ENCODE assay signal across 8 cellular contexts in the genomic region with DNA sequence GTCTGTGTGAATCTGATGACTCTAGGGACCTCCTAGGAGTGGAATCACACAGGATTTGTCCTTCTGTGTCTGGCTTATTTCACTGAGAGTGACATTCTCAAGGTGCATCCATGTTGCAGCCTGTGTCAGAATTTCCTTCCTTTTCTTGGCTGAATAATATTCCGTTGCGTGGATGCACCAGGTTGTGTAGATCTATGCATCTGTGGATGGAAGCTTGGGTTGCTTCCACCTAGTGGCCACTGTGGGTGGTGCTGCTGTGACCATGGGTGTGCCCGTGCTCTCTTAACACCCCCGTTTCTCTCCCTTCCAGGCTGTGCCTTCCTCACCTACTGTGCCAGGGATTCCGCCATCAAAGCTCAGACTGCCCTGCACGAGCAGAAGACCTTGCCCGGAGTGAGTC. TPM values are rescaled to one million over a fixed set of nuclear protein-coding genes. Genes with fewer than 3 reads are reported as not detected.
DNase-seq lines count a peak whose midpoint lies in the region; ATAC-seq, FAIRE-seq and TF ChIP-seq lines count a peak whose summit lies in the region.

No MANE protein-coding gene starts in this region.

- no peaks in the 10 kb centered on the region for H3K9me2 ChIP-seq in OCI-LY1 (ENCODE audit: low read depth, low read length)

- H2AFZ ChIP-seq in OCI-LY1 (ENCODE audit: low read length), result no peak overlapping the region

- DNase-seq in D721Med (ENCODE audit: insufficient read length, low spot score) (no peak), right lobe of liver (no peak), OCI-M2 (lab: John Stamatoyannopoulos, UW; ENCODE audit: unreplicated experiment) (no peak), globus pallidus (ENCODE audit: low spot score) (no peak)
- DNase-seq in activated naive CD4-positive, alpha-beta T cell treated with anti-CD3 and anti-CD28 coated beads, Interleukin-2, amount 10 ng/mL, durations not matched to agents 7 days and 5 days, result peak; percentile 55

- H3K4me3 Mint-ChIP-seq in activated naive CD4-positive, alpha-beta T cell treated with anti-CD3 and anti-CD28 coated beads, Interleukin-2, amount 10 ng/mL, durations not matched to agents 7 days and 5 days, result no peak overlapping the region

- TF ChIP-seq POLR2A in right lobe of liver (IDR thresholded peaks at IDR 0.05), result no peak

- no peak overlapping the region for H3K4me2 ChIP-seq in OCI-LY1 (ENCODE audit: low read length)

- TF ChIP-seq CTCF in D721Med (IDR thresholded peaks at IDR 0.05; ENCODE audit: insufficient read depth, missing control alignments) (peak; percentile 35), OCI-LY1 (IDR thresholded peaks at IDR 0.05; ENCODE audit: low read length) (peak; percentile 59), right lobe of liver (IDR thresholded peaks at IDR 0.05) (peak; percentile 29 to 53 (median 48))

- 48% methylated on average over 3 of the region's 7 CpGs for WGBS in right lobe of liver (ENCODE audit: insufficient coverage, low coverage, low lambda C conversion rate, missing lambda C conversion rate)

- H3K4me1 ChIP-seq in OCI-LY1 (ENCODE audit: insufficient read depth, low read length, severe bottlenecking), result no peaks in the 10 kb centered on the region
- no peaks in the 10 kb centered on the region for H3K4me1 ChIP-seq in right lobe of liver

- ATAC-seq in right lobe of liver, result peak; percentile 48 to 63 (median 54)
- no peak for ATAC-seq in HG03139 (IDR thresholded peaks at IDR 0.05; ENCODE audit: unreplicated experiment)
- ATAC-seq in GM19023 (IDR thresholded peaks at IDR 0.05; ENCODE audit: unreplicated experiment), result no peak

- intact Hi-C loops in right lobe of liver (cut with DNase I), result no loop called here

- no peak overlapping the region for H3K9ac ChIP-seq in OCI-LY1 (ENCODE audit: low read length)

- no peaks in the 10 kb centered on the region for H3K4me1 Mint-ChIP-seq in activated naive CD4-positive, alpha-beta T cell treated with anti-CD3 and anti-CD28 coated beads, Interleukin-2, amount 10 ng/mL, durations not matched to agents 7 days and 5 days

- no peaks in the 10 kb centered on the region for H3K36me3 ChIP-seq in OCI-LY1 (ENCODE audit: insufficient read depth, low read length)
- H3K36me3 ChIP-seq in right lobe of liver, result no peaks in the 10 kb centered on the region

- peaks cover 18% of the 10 kb centered on the region for H3K27me3 Mint-ChIP-seq in activated naive CD4-positive, alpha-beta T cell treated with anti-CD3 and anti-CD28 coated beads, Interleukin-2, amount 10 ng/mL, durations not matched to agents 7 days and 5 days

- no peaks in the 10 kb centered on the region for H4K20me1 ChIP-seq in OCI-LY1 (ENCODE audit: insufficient read depth, low read length)

- H3K27me3 ChIP-seq in OCI-LY1 (ENCODE audit: insufficient read depth, low read length), result no peaks in the 10 kb centered on the region
- no peaks in the 10 kb centered on the region for H3K27me3 ChIP-seq in right lobe of liver

- CTCF ChIA-PET in activated naive CD4-positive, alpha-beta T cell treated with anti-CD3 and anti-CD28 coated beads, Interleukin-2, amount 10 ng/mL, durations not matched to agents 7 days and 5 days (lab: Charles Lee), result no interaction called here

- no peak overlapping the region for H3K27ac ChIP-seq in OCI-LY1 (ENCODE audit: low read depth, low read length, poor library complexity, severe bottlenecking)
- H3K27ac ChIP-seq in right lobe of liver, result no peak overlapping the region

- H3K36me3 Mint-ChIP-seq in activated naive CD4-positive, alpha-beta T cell treated with anti-CD3 and anti-CD28 coated beads, Interleukin-2, amount 10 ng/mL, durations not matched to agents 7 days and 5 days, result no peaks in the 10 kb centered on the region

- H3K79me2 ChIP-seq in OCI-LY1 (ENCODE audit: insufficient read depth, low read length), result no peaks in the 10 kb centered on the region

- no peak overlapping the region for H3K27ac Mint-ChIP-seq in activated naive CD4-positive, alpha-beta T cell treated with anti-CD3 and anti-CD28 coated beads, Interleukin-2, amount 10 ng/mL, durations not matched to agents 7 days and 5 days

- H3K4me3 ChIP-seq in OCI-LY1 (ENCODE audit: low read depth, low read length, poor library complexity, severe bottlenecking) (no peak overlapping the region), right lobe of liver (no peak overlapping the region)

- H3K9me3 ChIP-seq in OCI-LY1 (ENCODE audit: low read length) (no peaks in the 10 kb centered on the region), right lobe of liver (no peaks in the 10 kb centered on the region)

- no peak for FAIRE-seq in D721Med (lab: Jason Lieb, UNC)

- H3F3A ChIP-seq in OCI-LY1 (ENCODE audit: insufficient read depth, low read length), result no peaks in the 10 kb centered on the region

- peaks cover 8% of the 10 kb centered on the region for H3K9me3 Mint-ChIP-seq in activated naive CD4-positive, alpha-beta T cell treated with anti-CD3 and anti-CD28 coated beads, Interleukin-2, amount 10 ng/mL, durations not matched to agents 7 days and 5 days

RNA-seq across cellular contexts. Expression of gene CELF5, which starts 26.2 kb away (rescaled TPM):
- total RNA-seq in right lobe of liver, result 1 to 10 TPM in 1 of 6 experiments, under 1 TPM in 5; 0.07 to 1.6 (median 0.34) TPM

Comparison
In these comparisons a context has a peak if more than half of its experiments do, and no peak if none do; other contexts are left out.
1. ATAC-seq: peak in right lobe of liver (4 of 4); none in HG03139 (single experiment) and GM19023 (single experiment).
2. Peak in every context shown above with its lines, with median percentiles within 50 percentile points of each other: CTCF ChIP-seq.